Comparison of ENCODE assay signal across 13 cellular contexts in the genomic region with DNA sequence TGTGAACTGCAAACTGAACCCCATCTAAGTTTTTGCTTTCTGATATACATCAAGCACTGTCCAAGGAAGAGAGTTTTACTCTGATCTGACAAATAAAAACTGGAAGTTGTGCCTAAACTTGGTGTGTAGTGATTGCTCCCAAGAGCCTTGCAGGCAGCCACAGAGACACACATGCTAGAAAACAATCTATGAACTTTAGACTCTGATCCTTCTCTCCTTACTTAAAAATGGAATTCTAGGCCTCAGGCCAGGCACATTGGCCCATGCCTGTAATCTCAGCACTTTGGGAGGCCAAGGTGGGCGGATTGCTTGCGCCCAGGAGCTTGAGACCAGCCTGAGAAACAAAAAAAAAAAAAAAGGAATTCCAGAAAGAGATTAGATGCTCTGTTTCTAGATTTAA. TPM values are rescaled to one million over a fixed set of nuclear protein-coding genes. Genes with fewer than 3 reads are reported as not detected.
DNase-seq lines count a peak whose midpoint lies in the region; ATAC-seq and TF ChIP-seq lines count a peak whose summit lies in the region.
"Had no signal": no experiment of that assay in that cellular context is flagged by ENCODE, and none has a peak within 500 bp of the region (broad histone marks: within the 10 kb centered on the region; RNA-seq: fewer than 3 reads in every experiment).

No MANE protein-coding gene starts in this region.

- H3K4me1 Mint-ChIP-seq in T-helper 2 cell treated with Interferon-gamma antibody and Interleukin-4, amounts not matched to agents 5 μg/mL and 100 μg/mL, for 36 hours (ENCODE audit: low read depth) = peaks cover 14% of the 10 kb centered on the region
- H3K4me1 Mint-ChIP-seq in WTC11 = peaks cover 36% of the 10 kb centered on the region
- H3K4me1 Mint-ChIP-seq: central memory CD8-positive, alpha-beta T cell had no signal

- H3K4me1 ChIP-seq in trophoblast cell (ENCODE audit: control insufficient read depth in 1 of 2, insufficient read depth in 2 of 2, low read length in 2 of 2) = no peaks in the 10 kb centered on the region
- H3K4me1 ChIP-seq: tibial artery had no signal

- H3K14ac ChIP-seq in trophoblast cell (ENCODE audit: low read length) = no peak overlapping the region

- no peaks in the 10 kb centered on the region for H3K79me1 ChIP-seq in trophoblast cell (ENCODE audit: low read length)

- H3K9me3 Mint-ChIP-seq in T-helper 2 cell treated with Interferon-gamma antibody and Interleukin-4, amounts not matched to agents 5 μg/mL and 100 μg/mL, for 36 hours = no peaks in the 10 kb centered on the region
- H3K9me3 Mint-ChIP-seq in WTC11 = no peaks in the 10 kb centered on the region
- H3K9me3 Mint-ChIP-seq: central memory CD8-positive, alpha-beta T cell had no signal

- H3K4me3 ChIP-seq in fibroblast of pulmonary artery (replicated peaks; ENCODE audit: low read depth, low read length) (no peak overlapping the region), trophoblast cell (ENCODE audit: low read depth, low read length) (no peak overlapping the region)
- H3K4me3 ChIP-seq: tibial artery had no signal

- no peak overlapping the region for H3K9ac ChIP-seq in trophoblast cell (ENCODE audit: low read length)

- no peak overlapping the region for H2BK120ac ChIP-seq in trophoblast cell (ENCODE audit: insufficient read depth, low read length, poor library complexity)

- no peaks in the 10 kb centered on the region for H3K79me2 ChIP-seq in trophoblast cell (ENCODE audit: control insufficient read depth, insufficient read depth, low read length, poor library complexity)

- no peak overlapping the region for H2BK12ac ChIP-seq in trophoblast cell (ENCODE audit: low read length)

- H3K36me3 ChIP-seq in trophoblast cell (ENCODE audit: control insufficient read depth in 1 of 2, insufficient read depth in 2 of 2, low read length in 2 of 2) = peaks cover 0 to 5% of the 10 kb centered on the region in 2 experiments

- H3K36me3 Mint-ChIP-seq in T-helper 2 cell treated with Interferon-gamma antibody and Interleukin-4, amounts not matched to agents 5 μg/mL and 100 μg/mL, for 36 hours (ENCODE audit: low read depth) = peaks cover 3% of the 10 kb centered on the region
- H3K36me3 Mint-ChIP-seq in WTC11 = peaks cover 10% of the 10 kb centered on the region

- no peaks in the 10 kb centered on the region for H3K27me3 ChIP-seq in trophoblast cell (ENCODE audit: insufficient read depth, low read length)
- H3K27me3 ChIP-seq: tibial artery had no signal

- H3K27ac ChIP-seq in trophoblast cell (ENCODE audit: low read depth, low read length) (no peak overlapping the region), substantia nigra (ENCODE audit: low read depth, low read length, poor library complexity, severe bottlenecking) (no peak overlapping the region)
- H3K27ac ChIP-seq: 22Rv1, tibial artery had no signal

- DNase-seq in T-helper 2 cell treated with Interferon-gamma antibody and Interleukin-4, amounts not matched to agents 5 μg/mL and 100 μg/mL, for 36 hours (ENCODE audit: low spot score) = no peak
- DNase-seq in T-helper 2 cell (no peak), WTC11 (ENCODE audit: low spot score) (no peak), fibroblast of pulmonary artery (ENCODE audit: low read depth) (peak; percentile 16), trophoblast cell (peak; percentile 1 to 42), substantia nigra (lab: John Stamatoyannopoulos, UW) (no peak), GM03348 (ENCODE audit: low spot score) (no peak)
- DNase-seq: NCI-H345, tibial artery had no signal

- H2BK5ac ChIP-seq in trophoblast cell (ENCODE audit: low read depth, low read length, poor library complexity) = no peak overlapping the region

- H3K4me3 Mint-ChIP-seq in T-helper 2 cell treated with Interferon-gamma antibody and Interleukin-4, amounts not matched to agents 5 μg/mL and 100 μg/mL, for 36 hours = peak overlapping the region; percentile 15
- H3K4me3 Mint-ChIP-seq in WTC11 = no peak overlapping the region

- no peaks in the 10 kb centered on the region for H3K9me3 ChIP-seq in trophoblast cell (ENCODE audit: insufficient read depth, low read depth, low read length)
- H3K9me3 ChIP-seq: tibial artery had no signal

- no peak overlapping the region for H2AK5ac ChIP-seq in trophoblast cell (ENCODE audit: low read length)

- WGBS in trophoblast cell (ENCODE audit: extremely low coverage, insufficient coverage, insufficient read length) = no CpG with 5 or more reads among the region's 2 CpGs

- POLR2A ChIA-PET in WTC11 (lab: Charles Lee) = no interaction called here

- no peak overlapping the region for H4K91ac ChIP-seq in trophoblast cell (ENCODE audit: low read depth, low read length)

- CTCF ChIA-PET in WTC11 (lab: Charles Lee) = no interaction called here

- no peak overlapping the region for H3K4me2 ChIP-seq in trophoblast cell (ENCODE audit: low read length)

- H3K23ac ChIP-seq in trophoblast cell (ENCODE audit: low read length) = no peak overlapping the region

- no peak overlapping the region for H4K8ac ChIP-seq in trophoblast cell (ENCODE audit: low read depth, low read length)

- H3K4ac ChIP-seq in trophoblast cell (ENCODE audit: low read depth, low read length) = no peak overlapping the region

- ATAC-seq in WTC11 (no peak), GM19328 (IDR thresholded peaks at IDR 0.05; ENCODE audit: unreplicated experiment) (no peak)
- ATAC-seq: Panc1 had no signal

- no peak for TF ChIP-seq CTCF in WTC11 (IDR thresholded peaks at IDR 0.05)
- no peak for TF ChIP-seq CTCF in fibroblast of pulmonary artery (IDR thresholded peaks at IDR 0.05; ENCODE audit: low read length, missing control alignments)

- no peak overlapping the region for H3K18ac ChIP-seq in trophoblast cell (ENCODE audit: low read length)

- H3K27ac Mint-ChIP-seq in T-helper 2 cell treated with Interferon-gamma antibody and Interleukin-4, amounts not matched to agents 5 μg/mL and 100 μg/mL, for 36 hours = peak overlapping the region; percentile 94
- peak overlapping the region; percentile 91 for H3K27ac Mint-ChIP-seq in WTC11

- no peak overlapping the region for H4K12ac ChIP-seq in trophoblast cell (ENCODE audit: low read depth, low read length)

- H2AFZ ChIP-seq in trophoblast cell (ENCODE audit: insufficient read depth, low read length, poor library complexity) = no peak overlapping the region

- H3K27me3 Mint-ChIP-seq in T-helper 2 cell treated with Interferon-gamma antibody and Interleukin-4, amounts not matched to agents 5 μg/mL and 100 μg/mL, for 36 hours (ENCODE audit: low read depth) = no peaks in the 10 kb centered on the region
- H3K27me3 Mint-ChIP-seq in WTC11 (ENCODE audit: low read depth) = no peaks in the 10 kb centered on the region
- H3K27me3 Mint-ChIP-seq: central memory CD8-positive, alpha-beta T cell had no signal

TF ChIP-seq in WTC11, 78 proteins besides CTCF, POLR2A, EP300 and RAD21:
- TF ChIP-seq EMX1 (CRISPR knock-in tag; IDR thresholded peaks at IDR 0.05) (no peak), ZNF396 (CRISPR knock-in tag; IDR thresholded peaks at IDR 0.05; ENCODE audit: borderline replicate concordance) (no peak), ZNF317 (CRISPR knock-in tag; IDR thresholded peaks at IDR 0.05; ENCODE audit: borderline replicate concordance, low read depth) (no peak), KAT7 (CRISPR knock-in tag; IDR thresholded peaks at IDR 0.05; ENCODE audit: borderline replicate concordance) (no peak), HMGA2 (CRISPR knock-in tag; IDR thresholded peaks at IDR 0.05) (no peak), ZNF138 (CRISPR knock-in tag; conservative IDR thresholded peaks at IDR 0.05) (no peak), CREM (CRISPR knock-in tag; IDR thresholded peaks at IDR 0.05) (no peak), OVOL2 (CRISPR knock-in tag; IDR thresholded peaks at IDR 0.05; ENCODE audit: borderline replicate concordance) (no peak), MXD4 (CRISPR knock-in tag; IDR thresholded peaks at IDR 0.05; ENCODE audit: borderline replicate concordance) (no peak), FOXK1 (CRISPR knock-in tag; IDR thresholded peaks at IDR 0.05) (no peak)
- TF ChIP-seq, protein P1, sequence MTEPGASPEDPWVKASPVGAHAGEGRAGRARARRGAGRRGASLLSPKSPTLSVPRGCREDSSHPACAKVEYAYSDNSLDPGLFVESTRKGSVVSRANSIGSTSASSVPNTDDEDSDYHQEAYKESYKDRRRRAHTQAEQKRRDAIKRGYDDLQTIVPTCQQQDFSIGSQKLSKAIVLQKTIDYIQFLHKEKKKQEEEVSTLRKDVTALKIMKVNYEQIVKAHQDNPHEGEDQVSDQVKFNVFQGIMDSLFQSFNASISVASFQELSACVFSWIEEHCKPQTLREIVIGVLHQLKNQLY (CRISPR knock-in tag; IDR thresholded peaks at IDR 0.05) = no peak
- TF ChIP-seq, protein P2, sequence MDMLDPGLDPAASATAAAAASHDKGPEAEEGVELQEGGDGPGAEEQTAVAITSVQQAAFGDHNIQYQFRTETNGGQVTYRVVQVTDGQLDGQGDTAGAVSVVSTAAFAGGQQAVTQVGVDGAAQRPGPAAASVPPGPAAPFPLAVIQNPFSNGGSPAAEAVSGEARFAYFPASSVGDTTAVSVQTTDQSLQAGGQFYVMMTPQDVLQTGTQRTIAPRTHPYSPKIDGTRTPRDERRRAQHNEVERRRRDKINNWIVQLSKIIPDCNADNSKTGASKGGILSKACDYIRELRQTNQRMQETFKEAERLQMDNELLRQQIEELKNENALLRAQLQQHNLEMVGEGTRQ (CRISPR knock-in tag; IDR thresholded peaks at IDR 0.05) = no peak
- TF ChIP-seq, protein P3, sequence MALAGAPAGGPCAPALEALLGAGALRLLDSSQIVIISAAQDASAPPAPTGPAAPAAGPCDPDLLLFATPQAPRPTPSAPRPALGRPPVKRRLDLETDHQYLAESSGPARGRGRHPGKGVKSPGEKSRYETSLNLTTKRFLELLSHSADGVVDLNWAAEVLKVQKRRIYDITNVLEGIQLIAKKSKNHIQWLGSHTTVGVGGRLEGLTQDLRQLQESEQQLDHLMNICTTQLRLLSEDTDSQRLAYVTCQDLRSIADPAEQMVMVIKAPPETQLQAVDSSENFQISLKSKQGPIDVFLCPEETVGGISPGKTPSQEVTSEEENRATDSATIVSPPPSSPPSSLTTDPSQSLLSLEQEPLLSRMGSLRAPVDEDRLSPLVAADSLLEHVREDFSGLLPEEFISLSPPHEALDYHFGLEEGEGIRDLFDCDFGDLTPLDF (CRISPR knock-in tag; IDR thresholded peaks at IDR 0.05) = no peak
- TF ChIP-seq, protein P4, sequence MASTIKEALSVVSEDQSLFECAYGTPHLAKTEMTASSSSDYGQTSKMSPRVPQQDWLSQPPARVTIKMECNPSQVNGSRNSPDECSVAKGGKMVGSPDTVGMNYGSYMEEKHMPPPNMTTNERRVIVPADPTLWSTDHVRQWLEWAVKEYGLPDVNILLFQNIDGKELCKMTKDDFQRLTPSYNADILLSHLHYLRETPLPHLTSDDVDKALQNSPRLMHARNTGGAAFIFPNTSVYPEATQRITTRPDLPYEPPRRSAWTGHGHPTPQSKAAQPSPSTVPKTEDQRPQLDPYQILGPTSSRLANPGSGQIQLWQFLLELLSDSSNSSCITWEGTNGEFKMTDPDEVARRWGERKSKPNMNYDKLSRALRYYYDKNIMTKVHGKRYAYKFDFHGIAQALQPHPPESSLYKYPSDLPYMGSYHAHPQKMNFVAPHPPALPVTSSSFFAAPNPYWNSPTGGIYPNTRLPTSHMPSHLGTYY (CRISPR knock-in tag; IDR thresholded peaks at IDR 0.05) = no peak

RNA-seq across cellular contexts. Expression of a gene that starts 45.7 kb away (rescaled TPM):
- not detected in 3 replicates for total RNA-seq in WTC11 (2021)
- not detected in 2 replicates for polyA plus RNA-seq in trophoblast cell (2013)

Comparison
In these comparisons a context has a peak if more than half of its experiments do, and no peak if none do; other contexts are left out.
1. DNase-seq: peak in fibroblast of pulmonary artery (single experiment) and trophoblast cell (2 of 2); none in T-helper 2 cell treated with Interferon-gamma antibody and Interleukin-4, amounts not matched to agents 5 μg/mL and 100 μg/mL, for 36 hours (single experiment), T-helper 2 cell (0 of 5), WTC11 (single experiment), substantia nigra (0 of 49) and GM03348 (single experiment).